ENCODE assay signal across 8 cellular contexts in genomic region chr7:94395141-94396041, GRCh38. TPM values are rescaled to one million over a fixed set of nuclear protein-coding genes. Genes with fewer than 3 reads are reported as not detected.
DNase-seq lines count a peak whose midpoint lies in the region; ATAC-seq and TF ChIP-seq lines count a peak whose summit lies in the region.

No MANE protein-coding gene starts in this region.

- H3K4me3 Mint-ChIP-seq in WTC11 = peak overlapping the region; percentile 87
- H3K4me3 Mint-ChIP-seq in naive thymus-derived CD8-positive, alpha-beta T cell = peak overlapping the region in 9 of 10 donors; percentile 19 to 88 (median 57)

- H3K27me3 Mint-ChIP-seq in WTC11 (ENCODE audit: low read depth) = peaks cover 7% of the 10 kb centered on the region
- peaks cover 20 to 58% (median 42%) of the 10 kb centered on the region in 5 donors for H3K27me3 Mint-ChIP-seq in naive thymus-derived CD8-positive, alpha-beta T cell

- H3K4me3 ChIP-seq in fibroblast of mammary gland (ENCODE audit: control insufficient read depth, low read depth, low read length) = peak overlapping the region; percentile 89

- peaks cover 43% of the 10 kb centered on the region for H3K4me1 Mint-ChIP-seq in WTC11
- H3K4me1 Mint-ChIP-seq in naive thymus-derived CD8-positive, alpha-beta T cell = peaks cover 5 to 14% (median 11%) of the 10 kb centered on the region in 4 donors

- peak; percentile 93 for ATAC-seq in GM18873 (IDR thresholded peaks at IDR 0.05; ENCODE audit: low FRiP score, unreplicated experiment)
- peak; percentile 92 for ATAC-seq in HG03066 (IDR thresholded peaks at IDR 0.05; ENCODE audit: low read depth, unreplicated experiment)
- peak; percentile 53 for ATAC-seq in WTC11
- ATAC-seq in naive thymus-derived CD8-positive, alpha-beta T cell = peak in 1 of 2 donors; percentile 72

- DNase-seq in CMK (ENCODE audit: low read depth) = peak; percentile 7
- DNase-seq in NCI-H2107 (lab: John Stamatoyannopoulos, UW) = peak; percentile 56
- DNase-seq in WTC11 (ENCODE audit: low spot score) = peak; percentile 36
- peak; percentile 93 for DNase-seq in fibroblast of mammary gland (ENCODE audit: low read depth)
- peak in 2 of 10 donors; percentile 3 to 54 for DNase-seq in naive thymus-derived CD8-positive, alpha-beta T cell
- DNase-seq in effector CD8-positive, alpha-beta T cell (lab: John Stamatoyannopoulos, UW) = no peak

- H3K27ac Mint-ChIP-seq in WTC11 = peak overlapping the region; percentile 78
- H3K27ac Mint-ChIP-seq in naive thymus-derived CD8-positive, alpha-beta T cell = peak overlapping the region in 4 of 10 donors; percentile 29 to 56 (median 44)

- TF ChIP-seq CTCF in WTC11 (IDR thresholded peaks at IDR 0.05) = peak; percentile 86
- peak; percentile 83 for TF ChIP-seq CTCF in fibroblast of mammary gland (conservative IDR thresholded peaks at IDR 0.05; ENCODE audit: control insufficient read depth, insufficient read depth, low read depth, low read length)

- peaks cover 7% of the 10 kb centered on the region for H3K36me3 Mint-ChIP-seq in WTC11
- H3K36me3 Mint-ChIP-seq in naive thymus-derived CD8-positive, alpha-beta T cell = no peaks in the 10 kb centered on the region

- H3K9me3 Mint-ChIP-seq in WTC11 = no peaks in the 10 kb centered on the region
- peaks cover 0 to 4% (median 0%) of the 10 kb centered on the region in 9 donors for H3K9me3 Mint-ChIP-seq in naive thymus-derived CD8-positive, alpha-beta T cell

- POLR2A ChIA-PET in WTC11 (lab: Charles Lee) = interaction anchor here (0.7 to 2.8 kb wide), 6 partner anchors 11 to 106 kb away, joined by 3 to 15 read pairs (median 4); no protein-coding TSS in a partner anchor
- POLR2A ChIA-PET in naive thymus-derived CD8-positive, alpha-beta T cell (lab: Charles Lee) = no interaction called here

- CTCF ChIA-PET in WTC11 (lab: Charles Lee) = interaction anchor here (0.5 to 6.2 kb wide), 34 partner anchors 10 to 1164 kb away, joined by 3 to 380 read pairs (median 4); partner anchors contain the start of gene GNG11

TF ChIP-seq in WTC11, 78 proteins besides CTCF, POLR2A, EP300 and RAD21:
- TF ChIP-seq TP53 (CRISPR knock-in tag; IDR thresholded peaks at IDR 0.05) (no peak), CDX4 (CRISPR knock-in tag; IDR thresholded peaks at IDR 0.05; ENCODE audit: borderline replicate concordance) (0 out of 2 replicates have a peak, but pooled peaks have one; percentile 17)
TF ChIP-seq in WTC11: peak in this region for 1.

RNA-seq across cellular contexts. Expression of gene COL1A2, which starts 0.7 kb away (rescaled TPM):
- 81.2 to 96.6 TPM (median 88.1 TPM) in 3 replicates for total RNA-seq in WTC11 (2021)
- not detected for total RNA-seq in naive thymus-derived CD8-positive, alpha-beta T cell
- polyA plus RNA-seq in naive thymus-derived CD8-positive, alpha-beta T cell = not detected

Comparison
In these comparisons a context has a peak if more than half of its experiments do, and no peak if none do; other contexts are left out.
1. RNA of gene COL1A2, which starts 0.7 kb away (total RNA-seq): 81.2 to 96.6 TPM in WTC11; not detected in naive thymus-derived CD8-positive, alpha-beta T cell; every median in the first group is over 10 times any median in the second.